In the genomic region with DNA sequence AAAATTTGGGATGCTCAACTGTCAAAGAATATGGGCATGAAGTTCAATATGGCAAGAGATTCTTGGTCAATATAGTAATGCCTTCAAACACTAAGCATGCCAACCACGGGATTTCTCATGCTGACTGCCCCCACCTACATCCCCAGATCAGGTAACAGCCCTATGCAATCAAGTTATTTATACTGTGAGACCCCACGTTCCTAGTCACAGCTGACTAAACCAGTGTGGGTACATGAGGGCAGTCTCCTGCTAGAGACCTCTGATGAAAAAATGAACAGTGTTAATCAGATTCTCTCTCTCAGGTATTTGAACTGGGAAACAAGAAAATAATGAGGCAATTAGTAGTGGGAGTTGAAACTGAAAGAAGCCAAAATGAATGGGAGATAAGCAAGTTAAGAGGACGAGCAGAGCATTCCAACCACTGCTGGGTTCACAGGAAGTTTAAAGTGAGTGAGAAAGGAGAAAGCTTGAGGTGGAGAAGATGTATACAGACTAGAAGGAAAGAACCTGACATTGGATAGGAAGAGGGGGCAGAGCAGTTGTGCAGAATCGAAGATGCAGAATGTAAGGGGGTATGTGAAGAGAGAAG, we compare ENCODE assay signal across 13 cellular contexts.
"Had no signal": no experiment of that assay in that cellular context is flagged by ENCODE, and none has a peak within 500 bp of the region (broad histone marks: within the 10 kb centered on the region; RNA-seq: fewer than 3 reads in every experiment).

No MANE protein-coding gene starts in this region.

- H3K27ac ChIP-seq: colonic mucosa, heart left ventricle, right lobe of liver had no signal

- H3K4me3 Mint-ChIP-seq: activated CD4-positive, alpha-beta memory T cell treated with anti-CD3 and anti-CD28 coated beads, Interleukin-2, amount 10 ng/mL, durations not matched to agents 7 days and 5 days; activated naive CD8-positive, alpha-beta T cell treated with anti-CD3 and anti-CD28 coated beads, Interleukin-2, amount 50 U/mL, for 24 hours; activated T-cell treated with anti-CD3 and anti-CD28 coated beads, Interleukin-2, amount 50 U/mL, for 72 hours; naive thymus-derived CD4-positive, alpha-beta T cell; T-helper 2 cell treated with Interferon-gamma antibody and Interleukin-4, amounts not matched to agents 5 μg/mL and 100 μg/mL, for 36 hours had no signal

- H3K27me3 ChIP-seq: colonic mucosa, heart left ventricle, right lobe of liver had no signal

- H3K36me3 ChIP-seq: colonic mucosa, right lobe of liver had no signal

- DNase-seq: activated CD4-positive, alpha-beta memory T cell treated with anti-CD3 and anti-CD28 coated beads, Interleukin-2, amount 10 ng/mL, durations not matched to agents 7 days and 5 days; activated CD4-positive, CD25-positive, alpha-beta regulatory T cell treated with anti-CD3 and anti-CD28 coated beads, Interleukin-2, amount 50 U/mL, for 72 hours; activated CD8-positive, alpha-beta memory T cell treated with anti-CD3 and anti-CD28 coated beads, Interleukin-2, amount 50 U/mL, for 4 hours; activated naive CD8-positive, alpha-beta T cell treated with anti-CD3 and anti-CD28 coated beads, Interleukin-2, amount 50 U/mL, for 24 hours; activated T-cell treated with anti-CD3 and anti-CD28 coated beads, Interleukin-2, amount 50 U/mL, for 72 hours; colonic mucosa; heart left ventricle; midbrain; naive thymus-derived CD4-positive, alpha-beta T cell; right lobe of liver; stimulated activated naive CD4-positive, alpha-beta T cell treated with Interleukin-2 at 50 U/mL for 16 hours; trophoblast cell had no signal

- H3K27ac Mint-ChIP-seq: activated CD4-positive, alpha-beta memory T cell treated with anti-CD3 and anti-CD28 coated beads, Interleukin-2, amount 10 ng/mL, durations not matched to agents 7 days and 5 days; activated naive CD8-positive, alpha-beta T cell treated with anti-CD3 and anti-CD28 coated beads, Interleukin-2, amount 50 U/mL, for 24 hours; activated T-cell treated with anti-CD3 and anti-CD28 coated beads, Interleukin-2, amount 50 U/mL, for 72 hours; naive thymus-derived CD4-positive, alpha-beta T cell; T-helper 2 cell treated with Interferon-gamma antibody and Interleukin-4, amounts not matched to agents 5 μg/mL and 100 μg/mL, for 36 hours had no signal

- H3K4me1 ChIP-seq: colonic mucosa, right lobe of liver had no signal

- H3K27me3 Mint-ChIP-seq: activated CD4-positive, alpha-beta memory T cell treated with anti-CD3 and anti-CD28 coated beads, Interleukin-2, amount 10 ng/mL, durations not matched to agents 7 days and 5 days; activated naive CD8-positive, alpha-beta T cell treated with anti-CD3 and anti-CD28 coated beads, Interleukin-2, amount 50 U/mL, for 24 hours; naive thymus-derived CD4-positive, alpha-beta T cell had no signal

- ATAC-seq: activated naive CD8-positive, alpha-beta T cell treated with anti-CD3 and anti-CD28 coated beads, Interleukin-2, amount 50 U/mL, for 24 hours; activated T-cell treated with anti-CD3 and anti-CD28 coated beads, Interleukin-2, amount 50 U/mL, for 72 hours; heart left ventricle; naive thymus-derived CD4-positive, alpha-beta T cell; right lobe of liver had no signal

- H3K4me3 ChIP-seq: colonic mucosa, heart left ventricle, right lobe of liver had no signal

- H3K9me3 Mint-ChIP-seq: activated CD4-positive, alpha-beta memory T cell treated with anti-CD3 and anti-CD28 coated beads, Interleukin-2, amount 10 ng/mL, durations not matched to agents 7 days and 5 days; activated naive CD8-positive, alpha-beta T cell treated with anti-CD3 and anti-CD28 coated beads, Interleukin-2, amount 50 U/mL, for 24 hours; activated T-cell treated with anti-CD3 and anti-CD28 coated beads, Interleukin-2, amount 50 U/mL, for 72 hours; naive thymus-derived CD4-positive, alpha-beta T cell; T-helper 2 cell treated with Interferon-gamma antibody and Interleukin-4, amounts not matched to agents 5 μg/mL and 100 μg/mL, for 36 hours had no signal

- H3K9me3 ChIP-seq: colonic mucosa, heart left ventricle, right lobe of liver had no signal
